ENCODE assay signal across 32 cellular contexts in genomic region chr5:112535339-112535738, GRCh38.
"Had no signal": no experiment of that assay in that cellular context is flagged by ENCODE, and none has a peak within 500 bp of the region (broad histone marks: within the 10 kb centered on the region; RNA-seq: fewer than 3 reads in every experiment).

No MANE protein-coding gene starts in this region.

- H3K4me3 ChIP-seq: ascending aorta, cardiac muscle cell, Peyer's patch, SJSA1 had no signal

- H3K4me3 Mint-ChIP-seq: activated CD4-positive, alpha-beta memory T cell treated with anti-CD3 and anti-CD28 coated beads for 36 hours; activated naive CD4-positive, alpha-beta T cell treated with anti-CD3 and anti-CD28 coated beads, Interleukin-2, amount 50 U/mL, for 24 hours; activated naive CD8-positive, alpha-beta T cell treated with anti-CD3 and anti-CD28 coated beads, Interleukin-2, amount 10 ng/mL, durations not matched to agents 7 days and 5 days; central memory CD8-positive, alpha-beta T cell; T-helper 1 cell treated with Interleukin-12 subunit alpha and Interleukin-12 subunit beta and Interleukin-4 antibody, amounts not matched to agents 30 μg/mL and 1 μg/mL, for 36 hours; T-helper 2 cell treated with Interferon-gamma antibody and Interleukin-4, amounts not matched to agents 5 μg/mL and 100 μg/mL, for 36 hours; WTC11 had no signal

- ATAC-seq: PC-3, WTC11 had no signal

- H3K9me3 ChIP-seq: ascending aorta, Peyer's patch, SJSA1, SK-N-SH had no signal

- DNase-seq: activated CD4-positive, alpha-beta memory T cell treated with anti-CD3 and anti-CD28 coated beads for 36 hours; activated CD4-positive, alpha-beta T cell treated with anti-CD3 and anti-CD28 coated beads for 4 hours; activated CD4-positive, alpha-beta T cell treated with anti-CD3 and anti-CD28 coated beads, Interleukin-2, amount 50 U/mL, for 1 hour; activated CD4-positive, CD25-positive, alpha-beta regulatory T cell treated with anti-CD3 and anti-CD28 coated beads, Interleukin-2, amount 50 U/mL, for 72 hours; activated CD8-positive, alpha-beta memory T cell treated with anti-CD3 and anti-CD28 coated beads, Interleukin-2, amount 50 U/mL, for 4 hours; activated effector memory CD4-positive, alpha-beta T cell treated with Interleukin-2 at 50 U/mL for 16 hours; activated naive CD4-positive, alpha-beta T cell; activated naive CD8-positive, alpha-beta T cell treated with anti-CD3 and anti-CD28 coated beads, Interleukin-2, amount 10 ng/mL, durations not matched to agents 7 days and 5 days; activated T-cell treated with anti-CD3 and anti-CD28 coated beads for 4 hours; activated T-cell treated with anti-CD3 and anti-CD28 coated beads, Interleukin-2, amount 50 U/mL, for 48 hours; amygdala; MM.1S; NCI-H1092; NCI-H1436 treated with DMSO at 0.1 percent for 48 hours; NCI-H1694 treated with DMSO at 0.1 percent for 48 hours; NCI-H2029; NCI-H345; NCI-H524 treated with DMSO at 0.1 percent for 48 hours; PC-3; Peyer's patch; RPMI8226; SHP77 treated with DMSO at 0.1 percent for 48 hours; SK-N-SH had no signal

- H3K4me1 Mint-ChIP-seq: central memory CD8-positive, alpha-beta T cell had no signal

- H3K9me3 Mint-ChIP-seq: activated CD4-positive, alpha-beta memory T cell treated with anti-CD3 and anti-CD28 coated beads for 36 hours; activated naive CD4-positive, alpha-beta T cell treated with anti-CD3 and anti-CD28 coated beads, Interleukin-2, amount 50 U/mL, for 24 hours; activated naive CD8-positive, alpha-beta T cell treated with anti-CD3 and anti-CD28 coated beads, Interleukin-2, amount 10 ng/mL, durations not matched to agents 7 days and 5 days; central memory CD8-positive, alpha-beta T cell; T-helper 1 cell treated with Interleukin-12 subunit alpha and Interleukin-12 subunit beta and Interleukin-4 antibody, amounts not matched to agents 30 μg/mL and 1 μg/mL, for 36 hours; T-helper 2 cell treated with Interferon-gamma antibody and Interleukin-4, amounts not matched to agents 5 μg/mL and 100 μg/mL, for 36 hours had no signal

- H3K27me3 ChIP-seq: ascending aorta, cardiac muscle cell, Peyer's patch had no signal

- H3K36me3 Mint-ChIP-seq: activated CD4-positive, alpha-beta memory T cell treated with anti-CD3 and anti-CD28 coated beads for 36 hours; activated naive CD4-positive, alpha-beta T cell treated with anti-CD3 and anti-CD28 coated beads, Interleukin-2, amount 50 U/mL, for 24 hours; activated naive CD8-positive, alpha-beta T cell treated with anti-CD3 and anti-CD28 coated beads, Interleukin-2, amount 10 ng/mL, durations not matched to agents 7 days and 5 days; WTC11 had no signal

- H3K27ac Mint-ChIP-seq: activated CD4-positive, alpha-beta memory T cell treated with anti-CD3 and anti-CD28 coated beads for 36 hours; activated naive CD4-positive, alpha-beta T cell treated with anti-CD3 and anti-CD28 coated beads, Interleukin-2, amount 50 U/mL, for 24 hours; activated naive CD8-positive, alpha-beta T cell treated with anti-CD3 and anti-CD28 coated beads, Interleukin-2, amount 10 ng/mL, durations not matched to agents 7 days and 5 days; T-helper 1 cell treated with Interleukin-12 subunit alpha and Interleukin-12 subunit beta and Interleukin-4 antibody, amounts not matched to agents 30 μg/mL and 1 μg/mL, for 36 hours; T-helper 2 cell treated with Interferon-gamma antibody and Interleukin-4, amounts not matched to agents 5 μg/mL and 100 μg/mL, for 36 hours; WTC11 had no signal

- H3K36me3 ChIP-seq: ascending aorta, cardiac muscle cell, Peyer's patch, SJSA1 had no signal

- H3K4me1 ChIP-seq: ascending aorta, Peyer's patch, SJSA1 had no signal

- H3K27ac ChIP-seq: ascending aorta, cardiac muscle cell, KMS-11, Peyer's patch, SJSA1 had no signal
